ENCODE assay signal across 8 cellular contexts in the genomic region with DNA sequence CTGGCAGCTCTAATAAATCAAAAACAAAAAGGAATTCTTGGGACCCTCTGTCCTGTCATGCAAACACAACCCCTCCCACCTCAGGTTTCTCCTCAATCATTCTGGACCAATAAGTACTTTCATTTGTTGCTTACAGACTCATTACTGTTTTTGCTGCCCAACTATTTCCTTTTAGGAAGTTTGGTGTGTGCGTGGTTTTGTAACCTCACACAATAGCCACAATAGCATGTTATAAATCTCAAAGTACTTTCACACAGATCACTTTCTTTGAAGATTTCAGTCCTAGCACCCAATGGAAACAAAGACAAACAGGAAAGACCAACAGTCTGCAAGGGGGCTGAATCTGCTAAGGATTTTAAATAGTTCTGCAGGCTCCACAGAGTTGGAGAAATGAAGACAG. TPM values are rescaled to one million over a fixed set of nuclear protein-coding genes. Genes with fewer than 3 reads are reported as not detected.
DNase-seq lines count a peak whose midpoint lies in the region; ATAC-seq, FAIRE-seq and TF ChIP-seq lines count a peak whose summit lies in the region.

No MANE protein-coding gene starts in this region.

- intact Hi-C loops in K562 (cut with micrococcal nuclease): no loop called here

- H4K8ac ChIP-seq in mesenchymal stem cell (ENCODE audit: low read length): no peak overlapping the region

- no TSS peak for BruUV-seq in K562 (replicated peaks; lab: Mats Ljungman, UMichigan)

- no peak for DNase-seq in K562 (ENCODE audit: extremely low read depth in 1 of 4, low spot score in 3 of 4)
- DNase-seq in mesenchymal stem cell: peak; percentile 35
- DNase-seq in NCI-H2227 treated with DMSO at 0.1 percent for 48 hours (lab: John Stamatoyannopoulos, UW): no peak
- no peak for DNase-seq in UCSD-AML1 (lab: John Stamatoyannopoulos, UW; ENCODE audit: unreplicated experiment)
- no peak for DNase-seq in NCI-H1417 treated with DMSO at 0.1 percent for 48 hours (lab: John Stamatoyannopoulos, UW)

- ATAC-seq in K562 (no peak), HG02798 (IDR thresholded peaks at IDR 0.05; ENCODE audit: poor library complexity, unreplicated experiment) (no peak)

- H2BK12ac ChIP-seq in mesenchymal stem cell (ENCODE audit: low read length in 2 of 2): no peak overlapping the region

- WGBS in K562 (ENCODE audit: insufficient coverage, low coverage, missing lambda C conversion rate): 73% methylated on average over 1 of the region's 1 CpG
- 85% methylated on average over 1 of the region's 1 CpG for WGBS in mesenchymal stem cell

- TF ChIP-seq POLR2A in K562 (conservative IDR thresholded peaks at IDR 0.05): no peak

- no peak overlapping the region for H3K18ac ChIP-seq in mesenchymal stem cell (ENCODE audit: low read depth in 1 of 2, low read length in 2 of 2)

- no peak overlapping the region for H3K4me3 ChIP-seq in BLaER1 treated with 17β-estradiol and CSF1 and Interleukin-3, amounts not matched to agents 10 nM and 100 nM
- H3K4me3 ChIP-seq in K562 (no peak overlapping the region), mesenchymal stem cell (ENCODE audit: insufficient read depth in 1 of 2, low read depth in 1 of 2, low read length in 2 of 2) (no peak overlapping the region)

- no peak overlapping the region for H2BK15ac ChIP-seq in mesenchymal stem cell (ENCODE audit: low read depth, poor library complexity, severe bottlenecking)

- H3K36me3 ChIP-seq in BLaER1 treated with 17β-estradiol and CSF1 and Interleukin-3, amounts not matched to agents 10 nM and 100 nM: peaks cover 0 to 33% (median 14%) of the 10 kb centered on the region in 11 experiments; a peak in 14 of 22 replicates
- H3K36me3 ChIP-seq in KOPT-K1 (ENCODE audit: insufficient read depth, low read length) (peaks cover 27% of the 10 kb centered on the region), K562 (ENCODE audit: control insufficient read depth, insufficient read depth, low read length) (peaks cover 65% of the 10 kb centered on the region), mesenchymal stem cell (ENCODE audit: control insufficient read depth in 1 of 2, insufficient read depth in 2 of 2, low read depth in 1 of 2, low read length in 2 of 2) (peaks cover 0 to 6% of the 10 kb centered on the region in 2 experiments)

- peaks cover 85 to 91% (median 89%) of the 10 kb centered on the region in 11 experiments for H4K20me1 ChIP-seq in BLaER1 treated with 17β-estradiol and CSF1 and Interleukin-3, amounts not matched to agents 10 nM and 100 nM
- peaks cover 74% of the 10 kb centered on the region for H4K20me1 ChIP-seq in K562 (replicated peaks; ENCODE audit: control insufficient read depth, insufficient read depth, low read length)

- H3K4ac ChIP-seq in mesenchymal stem cell (ENCODE audit: low read depth in 1 of 2, low read length in 2 of 2): peak overlapping the region in 1 of 2 experiments; percentile 10

- CTCF ChIA-PET in K562 (lab: Yijun Ruan, JAX; ENCODE audit: low intra/inter-chr PET ratio): no interaction called here

- H3K4me1 ChIP-seq in BLaER1 treated with 17β-estradiol and CSF1 and Interleukin-3, amounts not matched to agents 10 nM and 100 nM: peaks cover 76 to 87% (median 84%) of the 10 kb centered on the region in 10 experiments
- H3K4me1 ChIP-seq in K562 (replicated peaks in 1 of 2; ENCODE audit: control insufficient read depth in 2 of 2, insufficient read depth in 2 of 2, low read length in 2 of 2): peaks cover 38 to 78% of the 10 kb centered on the region in 2 experiments
- peaks cover 21% of the 10 kb centered on the region for H3K4me1 ChIP-seq in mesenchymal stem cell (ENCODE audit: control insufficient read depth, insufficient read depth, low read depth, low read length)

- H3K9me3 ChIP-seq in BLaER1 treated with 17β-estradiol and CSF1 and Interleukin-3, amounts not matched to agents 10 nM and 100 nM (replicated peaks in 1 of 11): no peaks in the 10 kb centered on the region
- H3K9me3 ChIP-seq in KOPT-K1 (ENCODE audit: insufficient read depth, low read length, poor library complexity, severe bottlenecking) (no peaks in the 10 kb centered on the region), K562 (replicated peaks; ENCODE audit: control insufficient read depth, insufficient read depth, low read depth, low read length) (no peaks in the 10 kb centered on the region), mesenchymal stem cell (ENCODE audit: control insufficient read depth, low read length) (no peaks in the 10 kb centered on the region)

- no peak for TF ChIP-seq RAD21 in K562 (CRISPR knock-in tag; conservative IDR thresholded peaks at IDR 0.05 in 1 of 2, IDR thresholded peaks at IDR 0.05 in 1 of 2)

- no peak for FAIRE-seq in K562 (lab: Jason Lieb, UNC)

- no peak for TF ChIP-seq EP300 in K562 (IDR thresholded peaks at IDR 0.05; ENCODE audit: low read length)

- no peak overlapping the region for H3K23ac ChIP-seq in mesenchymal stem cell (ENCODE audit: low read length in 2 of 2)

- H2AFZ ChIP-seq in K562 (ENCODE audit: low read depth, low read length) (no peak overlapping the region), mesenchymal stem cell (ENCODE audit: low read depth, low read length) (no peak overlapping the region)

- H3K4me2 ChIP-seq in BLaER1 treated with 17β-estradiol and CSF1 and Interleukin-3, amounts not matched to agents 10 nM and 100 nM: peak overlapping the region; percentile 90 to 99 (median 96)
- H3K4me2 ChIP-seq in K562 (ENCODE audit: insufficient read depth, low read length) (peak overlapping the region; percentile 9; the same call in 1 of the 2 replicates), mesenchymal stem cell (ENCODE audit: low read length, poor library complexity, severe bottlenecking) (peak overlapping the region; percentile 23)

- no peaks in the 10 kb centered on the region for H3K9me1 ChIP-seq in K562 (ENCODE audit: control insufficient read depth, insufficient read depth, low read length)

- no peak overlapping the region for H2BK120ac ChIP-seq in mesenchymal stem cell (ENCODE audit: low read depth, low read length)

- H3K9ac ChIP-seq in BLaER1 treated with 17β-estradiol and CSF1 and Interleukin-3, amounts not matched to agents 10 nM and 100 nM: peak overlapping the region in 5 of 11 experiments; percentile 2 to 32 (median 28); a peak in 4 of 22 replicates
- H3K9ac ChIP-seq in K562 (ENCODE audit: insufficient read depth in 1 of 2, low read depth in 2 of 2, low read length in 2 of 2) (peak overlapping the region in 1 of 2 experiments; percentile 12; a peak in 2 of 4 replicates), mesenchymal stem cell (ENCODE audit: low read length) (peak overlapping the region; percentile 3)

- no peak overlapping the region for H3K14ac ChIP-seq in mesenchymal stem cell (ENCODE audit: low read length in 2 of 2)

- H2AK5ac ChIP-seq in mesenchymal stem cell (ENCODE audit: low read length, severe bottlenecking): peak overlapping the region; percentile 59

- in situ Hi-C loops in K562 (cut with MboI): no loop called here

- no peak overlapping the region for H4K91ac ChIP-seq in mesenchymal stem cell (ENCODE audit: low read length)

- peaks cover 0 to 2% (median 0%) of the 10 kb centered on the region in 11 experiments; a peak in 2 of 22 replicates for H3K27me3 ChIP-seq in BLaER1 treated with 17β-estradiol and CSF1 and Interleukin-3, amounts not matched to agents 10 nM and 100 nM
- no peaks in the 10 kb centered on the region for H3K27me3 ChIP-seq in K562 (ENCODE audit: control insufficient read depth in 2 of 2, insufficient read depth in 2 of 2, low read length in 2 of 2)
- no peaks in the 10 kb centered on the region for H3K27me3 ChIP-seq in mesenchymal stem cell (ENCODE audit: control insufficient read depth in 1 of 2, insufficient read depth in 1 of 2, low read length in 2 of 2)

- H2BK5ac ChIP-seq in mesenchymal stem cell (ENCODE audit: low read depth, low read length, poor library complexity, severe bottlenecking): no peak overlapping the region

- POLR2A ChIA-PET in K562 (lab: Yijun Ruan, JAX): interaction anchor here (1.4 to 4.6 kb wide), 4 partner anchors 7 to 13 kb away, joined by 3 to 14 read pairs (median 8); no protein-coding TSS in a partner anchor

- H3K79me1 ChIP-seq in mesenchymal stem cell (replicated peaks; ENCODE audit: low read length, poor library complexity, severe bottlenecking): peaks cover 3% of the 10 kb centered on the region

- H3K27ac ChIP-seq in BLaER1 treated with 17β-estradiol and CSF1 and Interleukin-3, amounts not matched to agents 10 nM and 100 nM: no peak overlapping the region
- H3K27ac ChIP-seq in KOPT-K1 (ENCODE audit: low read depth, low read length, poor library complexity, severe bottlenecking) (peak overlapping the region; percentile 46), K562 (ENCODE audit: extremely low read depth, low read depth, low read length) (no peak overlapping the region), mesenchymal stem cell (ENCODE audit: low read length, poor library complexity, severe bottlenecking) (peak overlapping the region; percentile 15)

- no peak for TF ChIP-seq CTCF in K562 (IDR thresholded peaks at IDR 0.05 in 2 of 3, conservative IDR thresholded peaks at IDR 0.05 in 1 of 3; ENCODE audit: insufficient read depth in 2 of 3, low read depth in 1 of 3, low read length in 3 of 3)

- peaks cover 98% of the 10 kb centered on the region for H3K79me2 ChIP-seq in K562 (ENCODE audit: control insufficient read depth, insufficient read depth, low read length)

RNA-seq across cellular contexts. Expression of a gene that starts 4.4 kb away (rescaled TPM):
- 39.2 and 66.5 TPM in 2 replicates for total RNA-seq in K562 (2011; cell fraction: chromatin; rRNA removed; ENCODE audit: low replicate concordance)
- total RNA-seq in K562 (2011; cell fraction: nucleolus; rRNA removed): 54.2 and 60.8 TPM in 2 replicates
- total RNA-seq in K562 (2011; cell fraction: nucleoplasm; rRNA removed): 55.7 and 67.6 TPM in 2 replicates
- total RNA-seq in K562 (2014; rRNA removed) (166 and 199 TPM in 2 replicates), K562 (2014; rRNA removed; fragmentation: Illumina TruSeq; extraction: Trizol) (97.5 and 126 TPM in 2 replicates), K562 (2015; rRNA removed; fragmentation: Illumina TruSeq; extraction: Trizol) (130 and 136 TPM in 2 replicates), K562 (2021) (143 and 149 TPM in 2 replicates)
- polyA plus RNA-seq in K562 (2011; rRNA removed) (145 and 165 TPM in 2 replicates), K562 (2014; fragmentation: Illumina TruSeq; extraction: Trizol) (134 and 163 TPM in 2 replicates), K562 (2014; fragmentation: Nextera tagmentation; extraction: Ambion mirVana) (100 to 1,000 TPM; 414 to 424 TPM), K562 (2014; rRNA removed) (195 and 240 TPM in 2 replicates)
- polyA plus RNA-seq in K562 (2011; cell fraction: cytosol; rRNA removed): 149 and 217 TPM in 2 replicates
- 68.7 and 82.6 TPM in 2 replicates for polyA plus RNA-seq in K562 (2011; cell fraction: nucleus; rRNA removed)
- 102 and 171 TPM in 2 replicates for polyA plus RNA-seq in K562 (2012)
- 39.8 and 41.8 TPM in 2 replicates for polyA minus RNA-seq in K562 (2011; rRNA and poly(A)+ RNA removed)
- 38.6 and 39.1 TPM in 2 replicates for polyA minus RNA-seq in K562 (2011; cell fraction: cytosol; rRNA and poly(A)+ RNA removed)
- polyA minus RNA-seq in K562 (2011; cell fraction: nucleus; rRNA and poly(A)+ RNA removed): 15.3 and 25.4 TPM in 2 replicates
- 59.8 TPM for polyA plus RNA-seq in mesenchymal stem cell (2013, experiment 1 of 2)
- polyA plus RNA-seq in mesenchymal stem cell (2013, experiment 2 of 2): 63.5 TPM

RNA-seq across cellular contexts. Expression of a gene that starts 4.5 kb away (rescaled TPM):
- 125 and 274 TPM in 2 replicates for total RNA-seq in K562 (2011; cell fraction: chromatin; rRNA removed; ENCODE audit: low replicate concordance)
- 162 and 166 TPM in 2 replicates for total RNA-seq in K562 (2011; cell fraction: nucleolus; rRNA removed)
- 160 TPM in 2 replicates for total RNA-seq in K562 (2011; cell fraction: nucleoplasm; rRNA removed)
- total RNA-seq in K562 (2014; rRNA removed) (12.6 and 22.5 TPM in 2 replicates), K562 (2014; rRNA removed; fragmentation: Illumina TruSeq; extraction: Trizol) (10.8 and 14.4 TPM in 2 replicates), K562 (2015; rRNA removed; fragmentation: Illumina TruSeq; extraction: Trizol) (14.0 and 14.3 TPM in 2 replicates), K562 (2021) (39.2 and 39.4 TPM in 2 replicates)
- polyA plus RNA-seq in K562 (2011; rRNA removed) (37.0 and 59.6 TPM in 2 replicates), K562 (2014; fragmentation: Illumina TruSeq; extraction: Trizol) (32.5 and 35.7 TPM in 2 replicates), K562 (2014; fragmentation: Nextera tagmentation; extraction: Ambion mirVana) (under 1 TPM; 0.14 to 0.17 TPM), K562 (2014; rRNA removed) (26.8 and 31.0 TPM in 2 replicates)
- 69.9 and 86.4 TPM in 2 replicates for polyA plus RNA-seq in K562 (2011; cell fraction: cytosol; rRNA removed)
- polyA plus RNA-seq in K562 (2011; cell fraction: nucleus; rRNA removed): 128 and 148 TPM in 2 replicates
- 27.9 and 28.7 TPM in 2 replicates for polyA plus RNA-seq in K562 (2012)
- 52.7 and 68.9 TPM in 2 replicates for polyA minus RNA-seq in K562 (2011; rRNA and poly(A)+ RNA removed)
- polyA minus RNA-seq in K562 (2011; cell fraction: cytosol; rRNA and poly(A)+ RNA removed): 35.2 and 46.9 TPM in 2 replicates
- 25.6 and 33.4 TPM in 2 replicates for polyA minus RNA-seq in K562 (2011; cell fraction: nucleus; rRNA and poly(A)+ RNA removed)
- 28.7 TPM for polyA plus RNA-seq in mesenchymal stem cell (2013, experiment 1 of 2)
- polyA plus RNA-seq in mesenchymal stem cell (2013, experiment 2 of 2): 27.8 TPM

RNA-seq across cellular contexts. Expression of a gene that starts 35.8 kb away (rescaled TPM):
- 2.2 and 4.6 TPM in 2 replicates for total RNA-seq in K562 (2011; cell fraction: chromatin; rRNA removed; ENCODE audit: low replicate concordance)
- 1.8 and 2.5 TPM in 2 replicates for total RNA-seq in K562 (2011; cell fraction: nucleolus; rRNA removed)
- 1.6 and 1.9 TPM in 2 replicates for total RNA-seq in K562 (2011; cell fraction: nucleoplasm; rRNA removed)
- 0.20 and 0.41 TPM in 2 replicates for total RNA-seq in K562 (2014; rRNA removed)
- 0.13 and 0.18 TPM in 2 replicates for total RNA-seq in K562 (2014; rRNA removed; fragmentation: Illumina TruSeq; extraction: Trizol)
- total RNA-seq in K562 (2015; rRNA removed; fragmentation: Illumina TruSeq; extraction: Trizol): 0.07 and 0.11 TPM in 2 replicates
- total RNA-seq in K562 (2021): 0.07 and 0.18 TPM in 2 replicates
- polyA plus RNA-seq in K562 (2011; rRNA removed): 0.30 and 0.46 TPM in 2 replicates
- polyA plus RNA-seq in K562 (2011; cell fraction: cytosol; rRNA removed): 0.15 and 0.57 TPM in 2 replicates
- 3.4 and 5.7 TPM in 2 replicates for polyA plus RNA-seq in K562 (2011; cell fraction: nucleus; rRNA removed)
- polyA plus RNA-seq in K562 (2012): 0.35 and 1.5 TPM in 2 replicates
- 0.15 and 0.19 TPM in 2 replicates for polyA plus RNA-seq in K562 (2014; fragmentation: Illumina TruSeq; extraction: Trizol)
- polyA plus RNA-seq in K562 (2014; fragmentation: Nextera tagmentation; extraction: Ambion mirVana): under 1 TPM in 1 of 2 experiments, not detected in 1; 0.03 TPM
- polyA plus RNA-seq in K562 (2014; rRNA removed): 0.04 and 0.61 TPM in 2 replicates
- polyA minus RNA-seq in K562 (2011; rRNA and poly(A)+ RNA removed): 0.24 and 0.25 TPM in 2 replicates
- polyA minus RNA-seq in K562 (2011; cell fraction: cytosol; rRNA and poly(A)+ RNA removed): 0.48 TPM in 1 of 2 replicates, not detected in the other
- polyA minus RNA-seq in K562 (2011; cell fraction: nucleus; rRNA and poly(A)+ RNA removed): 0.67 and 0.81 TPM in 2 replicates
- not detected for polyA plus RNA-seq in mesenchymal stem cell (2013, experiment 1 of 2)
- polyA plus RNA-seq in mesenchymal stem cell (2013, experiment 2 of 2): not detected

Comparison
In these comparisons a context has a peak if more than half of its experiments do, and no peak if none do; other contexts are left out.
1. H3K27ac ChIP-seq: peak in KOPT-K1 (single experiment) and mesenchymal stem cell (single experiment); none in BLaER1 treated with 17β-estradiol and CSF1 and Interleukin-3, amounts not matched to agents 10 nM and 100 nM (0 of 11) and K562 (single experiment).
2. H3K4me2 ChIP-seq: peak in every context shown above with its lines; median percentile 96 in BLaER1 treated with 17β-estradiol and CSF1 and Interleukin-3, amounts not matched to agents 10 nM and 100 nM; 23 in mesenchymal stem cell; 9 in K562.